Comparison of ENCODE assay signal across 3 cellular contexts in the genomic region with DNA sequence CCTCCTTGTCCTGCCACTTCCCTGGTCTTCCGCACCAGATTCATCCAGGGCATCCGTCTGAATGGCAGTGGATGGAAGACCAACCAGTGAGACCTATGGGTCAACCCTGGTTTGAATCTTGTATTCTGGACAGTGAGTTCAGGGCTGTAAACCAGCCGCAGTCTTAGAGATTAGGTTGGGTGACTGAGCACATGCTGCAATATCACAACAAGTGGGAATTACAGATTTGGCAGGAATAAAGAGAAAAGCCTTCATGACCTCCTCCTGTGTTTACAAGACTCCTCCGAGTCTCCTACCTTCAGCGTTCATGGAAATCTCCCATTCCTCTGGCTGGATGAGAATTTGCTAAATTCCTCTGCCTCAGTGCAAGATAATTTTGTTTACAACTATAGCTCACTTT.
A peak's percentile ranks its signal among the peaks of the same experiment; 100 is the strongest.
TF ChIP-seq lines count a peak whose summit lies in the region.

No MANE protein-coding gene starts in this region.

TF ChIP-seq in A549, 52 proteins besides CTCF, POLR2A, EP300 and RAD21:
- TF ChIP-seq, protein P1, sequence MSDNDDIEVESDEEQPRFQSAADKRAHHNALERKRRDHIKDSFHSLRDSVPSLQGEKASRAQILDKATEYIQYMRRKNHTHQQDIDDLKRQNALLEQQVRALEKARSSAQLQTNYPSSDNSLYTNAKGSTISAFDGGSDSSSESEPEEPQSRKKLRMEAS (IDR thresholded peaks at IDR 0.05): no peak
- no peak for TF ChIP-seq CHD4 (IDR thresholded peaks at IDR 0.05; ENCODE audit: borderline replicate concordance)
- no peak for TF ChIP-seq RNF2 (IDR thresholded peaks at IDR 0.05; ENCODE audit: borderline replicate concordance, low read depth)
- no peak for TF ChIP-seq KDM5A (IDR thresholded peaks at IDR 0.05)
- TF ChIP-seq SREBF2 (IDR thresholded peaks at IDR 0.05): no peak
- TF ChIP-seq, protein P2, sequence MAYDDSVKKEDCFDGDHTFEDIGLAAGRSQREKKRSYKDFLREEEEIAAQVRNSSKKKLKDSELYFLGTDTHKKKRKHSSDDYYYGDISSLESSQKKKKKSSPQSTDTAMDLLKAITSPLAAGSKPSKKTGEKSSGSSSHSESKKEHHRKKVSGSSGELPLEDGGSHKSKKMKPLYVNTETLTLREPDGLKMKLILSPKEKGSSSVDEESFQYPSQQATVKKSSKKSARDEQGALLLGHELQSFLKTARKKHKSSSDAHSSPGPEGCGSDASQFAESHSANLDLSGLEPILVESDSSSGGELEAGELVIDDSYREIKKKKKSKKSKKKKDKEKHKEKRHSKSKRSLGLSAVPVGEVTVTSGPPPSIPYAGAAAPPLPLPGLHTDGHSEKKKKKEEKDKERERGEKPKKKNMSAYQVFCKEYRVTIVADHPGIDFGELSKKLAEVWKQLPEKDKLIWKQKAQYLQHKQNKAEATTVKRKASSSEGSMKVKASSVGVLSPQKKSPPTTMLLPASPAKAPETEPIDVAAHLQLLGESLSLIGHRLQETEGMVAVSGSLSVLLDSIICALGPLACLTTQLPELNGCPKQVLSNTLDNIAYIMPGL (CRISPR knock-in tag; IDR thresholded peaks at IDR 0.05; ENCODE audit: borderline replicate concordance): no peak
- TF ChIP-seq NR3C1 (IDR thresholded peaks at IDR 0.05): no peak
- TF ChIP-seq, protein P3, sequence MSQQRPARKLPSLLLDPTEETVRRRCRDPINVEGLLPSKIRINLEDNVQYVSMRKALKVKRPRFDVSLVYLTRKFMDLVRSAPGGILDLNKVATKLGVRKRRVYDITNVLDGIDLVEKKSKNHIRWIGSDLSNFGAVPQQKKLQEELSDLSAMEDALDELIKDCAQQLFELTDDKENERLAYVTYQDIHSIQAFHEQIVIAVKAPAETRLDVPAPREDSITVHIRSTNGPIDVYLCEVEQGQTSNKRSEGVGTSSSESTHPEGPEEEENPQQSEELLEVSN (IDR thresholded peaks at IDR 0.05; ENCODE audit: borderline replicate concordance, low read depth): no peak
- TF ChIP-seq ZFP36 (IDR thresholded peaks at IDR 0.05; ENCODE audit: borderline replicate concordance, partially characterized antibody): no peak
- no peak for TF ChIP-seq KDM1A (IDR thresholded peaks at IDR 0.05; ENCODE audit: low read depth)

TF ChIP-seq in IMR-90, 13 proteins besides CTCF, POLR2A, EP300 and RAD21:
- TF ChIP-seq, protein P4, sequence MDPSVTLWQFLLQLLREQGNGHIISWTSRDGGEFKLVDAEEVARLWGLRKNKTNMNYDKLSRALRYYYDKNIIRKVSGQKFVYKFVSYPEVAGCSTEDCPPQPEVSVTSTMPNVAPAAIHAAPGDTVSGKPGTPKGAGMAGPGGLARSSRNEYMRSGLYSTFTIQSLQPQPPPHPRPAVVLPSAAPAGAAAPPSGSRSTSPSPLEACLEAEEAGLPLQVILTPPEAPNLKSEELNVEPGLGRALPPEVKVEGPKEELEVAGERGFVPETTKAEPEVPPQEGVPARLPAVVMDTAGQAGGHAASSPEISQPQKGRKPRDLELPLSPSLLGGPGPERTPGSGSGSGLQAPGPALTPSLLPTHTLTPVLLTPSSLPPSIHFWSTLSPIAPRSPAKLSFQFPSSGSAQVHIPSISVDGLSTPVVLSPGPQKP (IDR thresholded peaks at IDR 0.05; ENCODE audit: borderline replicate concordance, low read depth, low read length): no peak
- TF ChIP-seq RCOR1 (IDR thresholded peaks at IDR 0.05; ENCODE audit: insufficient replicate concordance, low read length) (no peak), MXI1 (IDR thresholded peaks at IDR 0.05; ENCODE audit: borderline replicate concordance, low read depth, low read length) (no peak), SMC3 (IDR thresholded peaks at IDR 0.05; ENCODE audit: low read depth, low read length) (no peak), CHD1 (IDR thresholded peaks at IDR 0.05; ENCODE audit: low read depth, low read length) (no peak)

TF ChIP-seq in K562, 482 proteins besides CTCF, POLR2A, EP300 and RAD21:
- TF ChIP-seq CEBPG (CRISPR knock-in tag; IDR thresholded peaks at IDR 0.05) (peak; percentile 19; the same call in 1 of the 2 replicates), CEBPG (tag; conservative IDR thresholded peaks at IDR 0.05 in 1 of 2, IDR thresholded peaks at IDR 0.05 in 1 of 2) (no peak), KAT8 (IDR thresholded peaks at IDR 0.05; ENCODE audit: low read depth) (no peak)
- TF ChIP-seq, protein P5, sequence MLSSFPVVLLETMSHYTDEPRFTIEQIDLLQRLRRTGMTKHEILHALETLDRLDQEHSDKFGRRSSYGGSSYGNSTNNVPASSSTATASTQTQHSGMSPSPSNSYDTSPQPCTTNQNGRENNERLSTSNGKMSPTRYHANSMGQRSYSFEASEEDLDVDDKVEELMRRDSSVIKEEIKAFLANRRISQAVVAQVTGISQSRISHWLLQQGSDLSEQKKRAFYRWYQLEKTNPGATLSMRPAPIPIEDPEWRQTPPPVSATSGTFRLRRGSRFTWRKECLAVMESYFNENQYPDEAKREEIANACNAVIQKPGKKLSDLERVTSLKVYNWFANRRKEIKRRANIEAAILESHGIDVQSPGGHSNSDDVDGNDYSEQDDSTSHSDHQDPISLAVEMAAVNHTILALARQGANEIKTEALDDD (IDR thresholded peaks at IDR 0.05): no peak
